Comparison of ENCODE assay signal across 18 cellular contexts in genomic region chr16:48448799-48449481, GRCh38.
DNase-seq lines count a peak whose midpoint lies in the region; ATAC-seq and TF ChIP-seq lines count a peak whose summit lies in the region.
"Had no signal": no experiment of that assay in that cellular context is flagged by ENCODE, and none has a peak within 500 bp of the region (broad histone marks: within the 10 kb centered on the region; RNA-seq: fewer than 3 reads in every experiment).

No MANE protein-coding gene starts in this region.

- H4K8ac ChIP-seq in neuronal stem cell (ENCODE audit: low read depth, low read length), result no peak overlapping the region

- no peaks in the 10 kb centered on the region for H3K9me3 ChIP-seq in colonic mucosa
- H3K9me3 ChIP-seq in neuronal stem cell (replicated peaks in 1 of 2; ENCODE audit: control insufficient read depth in 2 of 2, insufficient read depth in 1 of 2, low read depth in 1 of 2, low read length in 2 of 2), result no peaks in the 10 kb centered on the region
- H3K9me3 ChIP-seq: A549, Caco-2 had no signal

- ATAC-seq in HG02610 (IDR thresholded peaks at IDR 0.05; ENCODE audit: unreplicated experiment), result peak; percentile 64
- ATAC-seq: A549 had no signal

- in situ Hi-C loops in G401 (cut with HindIII; ENCODE audit: low sequenced_read_pairs), result no loop called here

- H3K9ac ChIP-seq in colonic mucosa (ENCODE audit: low read depth in 2 of 2, low read length in 2 of 2) (no peak overlapping the region), neuronal stem cell (ENCODE audit: low read depth, low read length, poor library complexity) (no peak overlapping the region)
- H3K9ac ChIP-seq: GM23248, KMS-11 had no signal

- H3K27me3 ChIP-seq in colonic mucosa, result no peaks in the 10 kb centered on the region
- peaks cover 0 to 3% (median 0%) of the 10 kb centered on the region in 3 experiments for H3K27me3 ChIP-seq in neuronal stem cell (ENCODE audit: control insufficient read depth in 3 of 3, insufficient read depth in 3 of 3, low read depth in 1 of 3, low read length in 3 of 3)
- no peaks in the 10 kb centered on the region for H3K27me3 ChIP-seq in H7 (ENCODE audit: control insufficient read depth, insufficient read depth, low read length)

- H2BK15ac ChIP-seq in neuronal stem cell (ENCODE audit: low read length), result peak overlapping the region; percentile 56

- H3K4me3 ChIP-seq in colonic mucosa, result no peak overlapping the region
- H3K4me3 ChIP-seq in neuronal stem cell (ENCODE audit: low read length in 2 of 2), result no peak overlapping the region
- no peak overlapping the region for H3K4me3 ChIP-seq in H7 (ENCODE audit: insufficient read depth, low read depth, low read length)
- H3K4me3 ChIP-seq: A549, GM23248 had no signal

- H3K18ac ChIP-seq in neuronal stem cell (ENCODE audit: low read length), result peak overlapping the region; percentile 24

- no peaks in the 10 kb centered on the region for H3K79me1 ChIP-seq in neuronal stem cell (ENCODE audit: low read depth, low read length)

- H2BK120ac ChIP-seq in neuronal stem cell (ENCODE audit: low read depth, low read length), result no peak overlapping the region

- H2BK12ac ChIP-seq in neuronal stem cell (ENCODE audit: low read length), result no peak overlapping the region

- H3K4me1 ChIP-seq in colonic mucosa (no peaks in the 10 kb centered on the region), neuronal stem cell (ENCODE audit: control insufficient read depth in 2 of 2, insufficient read depth in 1 of 2, low read depth in 1 of 2, low read length in 2 of 2) (peaks cover 0 to 6% of the 10 kb centered on the region in 2 donors)
- H3K4me1 ChIP-seq: Caco-2 had no signal

- no peak overlapping the region for H3K4ac ChIP-seq in neuronal stem cell (ENCODE audit: low read length)

- intact Hi-C loops in colonic mucosa (cut with DNase I), result no loop called here

- no peak overlapping the region for H3K23ac ChIP-seq in neuronal stem cell (ENCODE audit: low read depth, low read length, poor library complexity)

- no peak overlapping the region for H2AFZ ChIP-seq in neuronal stem cell (ENCODE audit: low read length)
- H2AFZ ChIP-seq: GM23248 had no signal

- no peak for TF ChIP-seq CTCF in colonic mucosa (IDR thresholded peaks at IDR 0.05)

- no peaks in the 10 kb centered on the region for H3K36me3 ChIP-seq in colonic mucosa
- H3K36me3 ChIP-seq in neuronal stem cell (replicated peaks in 1 of 2; ENCODE audit: control insufficient read depth in 2 of 2, insufficient read depth in 2 of 2, low read length in 2 of 2), result no peaks in the 10 kb centered on the region
- H3K36me3 ChIP-seq in H7 (replicated peaks; ENCODE audit: control insufficient read depth, insufficient read depth, low read length), result no peaks in the 10 kb centered on the region

- no peak overlapping the region for H2BK5ac ChIP-seq in neuronal stem cell (ENCODE audit: low read length)

- no peak overlapping the region for H4K91ac ChIP-seq in neuronal stem cell (ENCODE audit: low read depth, low read length, poor library complexity)

- no peak overlapping the region for H2AK5ac ChIP-seq in neuronal stem cell (ENCODE audit: low read depth, low read length)

- no peak overlapping the region for H3K4me2 ChIP-seq in neuronal stem cell (ENCODE audit: insufficient read depth, low read length, poor library complexity, severe bottlenecking)
- H3K4me2 ChIP-seq: A549, KMS-11 had no signal

- H3K27ac ChIP-seq in colonic mucosa (no peak overlapping the region), neuronal stem cell (replicated peaks; ENCODE audit: low read length) (no peak overlapping the region)
- H3K27ac ChIP-seq: A549, C4-2B, GM23248, KMS-11 had no signal

- WGBS in neuronal stem cell (ENCODE audit: extremely low coverage in 2 of 2, insufficient read length in 2 of 2, insufficient replicate concordance in 1 of 2), 2 donors, result no CpG with 5 or more reads among the region's 10 CpGs

- no peak overlapping the region for H3K14ac ChIP-seq in neuronal stem cell (ENCODE audit: low read length)

- DNase-seq in EL, result peak; percentile 31
- DNase-seq in colonic mucosa, result peak; percentile 9
- DNase-seq in neuronal stem cell (ENCODE audit: low spot score), result no peak
- no peak for DNase-seq in H7
- DNase-seq in G401 (ENCODE audit: low spot score), result no peak
- DNase-seq in D341Med (ENCODE audit: low spot score), result no peak
- DNase-seq in activated T-cell treated with anti-CD3 and anti-CD28 coated beads for 4 hours, result no peak
- DNase-seq: AML-193; Caco-2; CD4-positive, alpha-beta T cell; DMS153; DMS79; GM23248; HCEC 1CT had no signal

Comparison
In these comparisons a context has a peak if more than half of its experiments do, and no peak if none do; other contexts are left out.
1. DNase-seq: peak in EL (single experiment) and colonic mucosa (single experiment); none in neuronal stem cell (single experiment), H7 (single experiment), G401 (single experiment), D341Med (single experiment) and activated T-cell treated with anti-CD3 and anti-CD28 coated beads for 4 hours (single experiment).